24 cellular contexts compared by ENCODE assay signal in genomic region chr11:35589281-35589680, GRCh38.
"Had no signal": no experiment of that assay in that cellular context is flagged by ENCODE, and none has a peak within 500 bp of the region (broad histone marks: within the 10 kb centered on the region; RNA-seq: fewer than 3 reads in every experiment).

No MANE protein-coding gene starts in this region.

- H3K36me3 Mint-ChIP-seq: activated naive CD4-positive, alpha-beta T cell treated with anti-CD3 and anti-CD28 coated beads, Interleukin-2, amount 10 ng/mL, durations not matched to agents 7 days and 5 days; activated naive CD8-positive, alpha-beta T cell treated with anti-CD3 and anti-CD28 coated beads for 36 hours had no signal

- H3K4me2 ChIP-seq: KMS-11 had no signal

- ATAC-seq: activated CD4-positive, CD25-positive, alpha-beta regulatory T cell treated with anti-CD3 and anti-CD28 coated beads, Interleukin-2, amount 50 U/mL, for 24 hours; activated CD8-positive, alpha-beta T cell treated with anti-CD3 and anti-CD28 coated beads for 36 hours; activated T-cell treated with anti-CD3 and anti-CD28 coated beads, Interleukin-2, amount 50 U/mL, for 72 hours; Panc1; Right ventricle myocardium inferior had no signal

- H3K27me3 ChIP-seq: brain microvascular endothelial cell had no signal

- H3K27ac ChIP-seq: cardiac muscle cell, KMS-11 had no signal

- H3K27ac Mint-ChIP-seq: activated CD8-positive, alpha-beta T cell treated with anti-CD3 and anti-CD28 coated beads for 36 hours; activated naive CD4-positive, alpha-beta T cell treated with anti-CD3 and anti-CD28 coated beads, Interleukin-2, amount 10 ng/mL, durations not matched to agents 7 days and 5 days; activated naive CD8-positive, alpha-beta T cell treated with anti-CD3 and anti-CD28 coated beads for 36 hours; activated T-cell treated with anti-CD3 and anti-CD28 coated beads, Interleukin-2, amount 50 U/mL, for 72 hours; activated T-helper 2 cell treated with anti-CD3 and anti-CD28 coated beads, Interferon-gamma antibody, Interleukin-2, Interleukin-4, amounts not matched to agents 10 μg/mL and 5 μg/mL and 100 μg/mL, durations not matched to agents 14 hours and 24 hours and 36 hours; T-helper 1 cell treated with Interleukin-12 subunit alpha and Interleukin-12 subunit beta and Interleukin-4 antibody, amounts not matched to agents 30 μg/mL and 1 μg/mL, for 36 hours had no signal

- H3K9ac ChIP-seq: KMS-11 had no signal

- H3K9me3 Mint-ChIP-seq: activated CD8-positive, alpha-beta T cell treated with anti-CD3 and anti-CD28 coated beads for 36 hours; activated naive CD4-positive, alpha-beta T cell treated with anti-CD3 and anti-CD28 coated beads, Interleukin-2, amount 10 ng/mL, durations not matched to agents 7 days and 5 days; activated naive CD8-positive, alpha-beta T cell treated with anti-CD3 and anti-CD28 coated beads for 36 hours; activated T-cell treated with anti-CD3 and anti-CD28 coated beads, Interleukin-2, amount 50 U/mL, for 72 hours; activated T-helper 2 cell treated with anti-CD3 and anti-CD28 coated beads, Interferon-gamma antibody, Interleukin-2, Interleukin-4, amounts not matched to agents 10 μg/mL and 5 μg/mL and 100 μg/mL, durations not matched to agents 14 hours and 24 hours and 36 hours; T-helper 1 cell treated with Interleukin-12 subunit alpha and Interleukin-12 subunit beta and Interleukin-4 antibody, amounts not matched to agents 30 μg/mL and 1 μg/mL, for 36 hours had no signal

- H3K4me3 Mint-ChIP-seq: activated CD8-positive, alpha-beta T cell treated with anti-CD3 and anti-CD28 coated beads for 36 hours; activated naive CD4-positive, alpha-beta T cell treated with anti-CD3 and anti-CD28 coated beads, Interleukin-2, amount 10 ng/mL, durations not matched to agents 7 days and 5 days; activated naive CD8-positive, alpha-beta T cell treated with anti-CD3 and anti-CD28 coated beads for 36 hours; activated T-cell treated with anti-CD3 and anti-CD28 coated beads, Interleukin-2, amount 50 U/mL, for 72 hours; T-helper 1 cell treated with Interleukin-12 subunit alpha and Interleukin-12 subunit beta and Interleukin-4 antibody, amounts not matched to agents 30 μg/mL and 1 μg/mL, for 36 hours had no signal

- H3K4me3 ChIP-seq: cardiac muscle cell had no signal

- H3K4me1 Mint-ChIP-seq: activated naive CD4-positive, alpha-beta T cell treated with anti-CD3 and anti-CD28 coated beads, Interleukin-2, amount 10 ng/mL, durations not matched to agents 7 days and 5 days; activated naive CD8-positive, alpha-beta T cell treated with anti-CD3 and anti-CD28 coated beads for 36 hours had no signal

- DNase-seq: activated CD4-positive, alpha-beta T cell treated with anti-CD3 and anti-CD28 coated beads for 4 hours; activated CD8-positive, alpha-beta memory T cell treated with anti-CD3 and anti-CD28 coated beads, Interleukin-2, amount 50 U/mL, for 4 hours; activated CD8-positive, alpha-beta T cell treated with anti-CD3 and anti-CD28 coated beads for 36 hours; activated gamma-delta T cell treated with Interleukin-2 at 50 U/mL for 16 hours; activated naive CD4-positive, alpha-beta T cell treated with anti-CD3 and anti-CD28 coated beads, Interleukin-2, amount 10 ng/mL, durations not matched to agents 7 days and 5 days; activated naive CD8-positive, alpha-beta T cell treated with anti-CD3 and anti-CD28 coated beads for 36 hours; activated T-cell treated with anti-CD3 and anti-CD28 coated beads, Interleukin-2, amount 50 U/mL, for 72 hours; NCI-H1092; NCI-H1417; NCI-H2029; NCI-H2107; NCI-H2171 treated with DMSO at 0.1 percent for 48 hours; NCI-H510A; NCI-H526 treated with DMSO at 0.1 percent for 48 hours; NCI-H82; RPMI8226 had no signal

- H3K36me3 ChIP-seq: brain microvascular endothelial cell, cardiac muscle cell had no signal
